ENCODE assay signal across 20 cellular contexts in genomic region chr6:30998785-30999184, GRCh38. TPM values are rescaled to one million over a fixed set of nuclear protein-coding genes. Genes with fewer than 3 reads are reported as not detected.
A peak's percentile ranks its signal among the peaks of the same experiment; 100 is the strongest.
DNase-seq lines count a peak whose midpoint lies in the region; ATAC-seq lines count a peak whose summit lies in the region.
"Had no signal": no experiment of that assay in that cellular context is flagged by ENCODE, and none has a peak within 500 bp of the region (broad histone marks: within the 10 kb centered on the region; RNA-seq: fewer than 3 reads in every experiment).

No MANE protein-coding gene starts in this region.

- peak; percentile 63 for DNase-seq in HCEC 1CT
- peak; percentile 64 for DNase-seq in amniotic epithelial cell (ENCODE audit: low read depth)
- DNase-seq in stromal cell of bone marrow (ENCODE audit: low read depth): peak; percentile 48
- DNase-seq in G401 (ENCODE audit: low spot score): no peak
- no peak for DNase-seq in D341Med (ENCODE audit: low spot score)
- DNase-seq in left lobe of liver (ENCODE audit: low spot score): no peak
- DNase-seq: C1 segment of cervical spinal cord; COR-L47; H9; NCI-H1092 treated with DMSO at 0.1 percent for 48 hours; NCI-H1694; NCI-H2107; NCI-H345; NCI-H526 treated with DMSO at 0.1 percent for 48 hours; NK-92 treated with Interleukin-12 subunit alpha and Interleukin-12 subunit beta, amount 100 ng/mL, for 24 hours; OCI-M1 had no signal

- peak; percentile 67 for ATAC-seq in esophagus mucosa
- ATAC-seq in left lobe of liver: no peak
- ATAC-seq: GM12878, SK-N-SH treated with all-trans-retinoic acid at 6 μM for 48 hours had no signal

- in situ Hi-C loops in G401 (cut with HindIII; ENCODE audit: low sequenced_read_pairs): no loop called here

RNA-seq across cellular contexts. Expression of gene MUC22, which starts 11.5 kb away (rescaled TPM):
- total RNA-seq in esophagus mucosa (0.88 TPM), left lobe of liver (not detected)
- total RNA-seq in G401 (2014; rRNA removed; shearing (Covaris generic)): not detected in 2 replicates
- total RNA-seq: H9, M059J had no signal

RNA-seq across cellular contexts. Expression of gene MUC21, which starts 15.3 kb away (rescaled TPM):
- total RNA-seq in esophagus mucosa (721 TPM), left lobe of liver (not detected)
- total RNA-seq in G401 (2014; rRNA removed; shearing (Covaris generic)): not detected in 2 replicates
- total RNA-seq: GM12878, H9, M059J had no signal

RNA-seq across cellular contexts. Expression of gene MUCL3, which starts 58.0 kb away (rescaled TPM):
- total RNA-seq in esophagus mucosa (1.00 TPM), left lobe of liver (not detected)
- total RNA-seq in G401 (2014; rRNA removed; shearing (Covaris generic)): not detected in 2 replicates
- total RNA-seq: M059J had no signal

Comparison
In these comparisons a context has a peak if more than half of its experiments do, and no peak if none do; other contexts are left out.
1. DNase-seq: peak in HCEC 1CT (single experiment), amniotic epithelial cell (single experiment) and stromal cell of bone marrow (single experiment); none in G401 (single experiment), D341Med (single experiment) and left lobe of liver (single experiment).
2. RNA of gene MUC21, which starts 15.3 kb away (total RNA-seq): 721 TPM in esophagus mucosa (single experiment); not detected in left lobe of liver (single experiment) and not detected in G401; every median in the first group is over 100 times any median in the second.